1 cellular context compared by ENCODE assay signal in the genomic region with DNA sequence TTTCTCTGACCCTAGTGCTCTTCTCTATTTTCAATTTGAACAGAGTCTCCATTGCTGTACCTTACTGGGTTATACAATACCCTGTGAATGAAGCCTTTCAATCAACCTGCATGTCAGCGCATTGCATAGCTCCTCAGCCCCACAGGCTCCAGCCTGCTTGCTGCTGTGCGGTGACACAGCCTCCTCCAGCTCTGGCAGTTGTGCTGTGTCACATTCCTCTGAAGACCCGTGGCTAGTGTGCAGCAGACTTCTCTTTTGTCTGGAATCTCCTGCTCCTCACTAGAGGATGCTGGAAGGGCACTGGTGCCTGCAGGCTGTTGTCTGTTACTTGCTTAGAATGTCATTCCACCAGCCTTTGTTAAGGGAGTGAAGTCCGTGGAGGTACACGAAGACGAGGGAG.
TF ChIP-seq lines count a peak whose summit lies in the region.

No MANE protein-coding gene starts in this region.

TF ChIP-seq in WTC11, 78 proteins besides CTCF, POLR2A, EP300 and RAD21 (continued from another document):
- TF ChIP-seq HMGXB4 (CRISPR knock-in tag; IDR thresholded peaks at IDR 0.05) (no peak), FOXJ3 (CRISPR knock-in tag; IDR thresholded peaks at IDR 0.05; ENCODE audit: borderline replicate concordance) (no peak), ZNF121 (CRISPR knock-in tag; IDR thresholded peaks at IDR 0.05) (no peak), ZNF416 (CRISPR knock-in tag; IDR thresholded peaks at IDR 0.05) (no peak), SMAD3 (CRISPR knock-in tag; IDR thresholded peaks at IDR 0.05; ENCODE audit: borderline replicate concordance) (no peak), E2F4 (CRISPR knock-in tag; IDR thresholded peaks at IDR 0.05; ENCODE audit: borderline replicate concordance, low read depth) (no peak), OVOL2 (CRISPR knock-in tag; IDR thresholded peaks at IDR 0.05; ENCODE audit: borderline replicate concordance) (no peak), HMGA2 (CRISPR knock-in tag; IDR thresholded peaks at IDR 0.05) (no peak)
